9 cellular contexts compared by ENCODE assay signal in the genomic region with DNA sequence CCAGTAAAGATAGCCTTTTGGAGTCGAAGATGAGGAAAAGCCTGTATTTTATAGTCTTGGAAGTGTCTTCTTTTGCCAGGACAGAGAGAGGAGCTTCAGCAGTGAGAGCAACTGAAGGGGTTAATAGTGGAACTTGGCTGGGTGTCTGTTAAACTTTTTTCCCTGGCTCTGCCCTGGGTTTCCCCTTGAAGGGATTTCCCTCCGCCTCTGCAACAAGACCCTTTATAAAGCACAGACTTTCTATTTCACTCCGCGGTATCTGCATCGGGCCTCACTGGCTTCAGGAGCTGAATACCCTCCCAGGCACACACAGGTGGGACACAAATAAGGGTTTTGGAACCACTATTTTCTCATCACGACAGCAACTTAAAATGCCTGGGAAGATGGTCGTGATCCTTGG. TPM values are rescaled to one million over a fixed set of nuclear protein-coding genes. Genes with fewer than 3 reads are reported as not detected.
DNase-seq lines count a peak whose midpoint lies in the region; ATAC-seq and TF ChIP-seq lines count a peak whose summit lies in the region.
"Had no signal": no experiment of that assay in that cellular context is flagged by ENCODE, and none has a peak within 500 bp of the region (broad histone marks: within the 10 kb centered on the region; RNA-seq: fewer than 3 reads in every experiment).

A gene with protein sequence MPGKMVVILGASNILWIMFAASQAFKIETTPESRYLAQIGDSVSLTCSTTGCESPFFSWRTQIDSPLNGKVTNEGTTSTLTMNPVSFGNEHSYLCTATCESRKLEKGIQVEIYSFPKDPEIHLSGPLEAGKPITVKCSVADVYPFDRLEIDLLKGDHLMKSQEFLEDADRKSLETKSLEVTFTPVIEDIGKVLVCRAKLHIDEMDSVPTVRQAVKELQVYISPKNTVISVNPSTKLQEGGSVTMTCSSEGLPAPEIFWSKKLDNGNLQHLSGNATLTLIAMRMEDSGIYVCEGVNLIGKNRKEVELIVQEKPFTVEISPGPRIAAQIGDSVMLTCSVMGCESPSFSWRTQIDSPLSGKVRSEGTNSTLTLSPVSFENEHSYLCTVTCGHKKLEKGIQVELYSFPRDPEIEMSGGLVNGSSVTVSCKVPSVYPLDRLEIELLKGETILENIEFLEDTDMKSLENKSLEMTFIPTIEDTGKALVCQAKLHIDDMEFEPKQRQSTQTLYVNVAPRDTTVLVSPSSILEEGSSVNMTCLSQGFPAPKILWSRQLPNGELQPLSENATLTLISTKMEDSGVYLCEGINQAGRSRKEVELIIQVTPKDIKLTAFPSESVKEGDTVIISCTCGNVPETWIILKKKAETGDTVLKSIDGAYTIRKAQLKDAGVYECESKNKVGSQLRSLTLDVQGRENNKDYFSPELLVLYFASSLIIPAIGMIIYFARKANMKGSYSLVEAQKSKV (plus strand): TSS at position 253 of the 400 bp plus-strand sequence. CDS start 119 bp downstream, at position 372.

- H3K27ac Mint-ChIP-seq in activated CD4-positive, alpha-beta T cell treated with anti-CD3 and anti-CD28 coated beads, Interleukin-2, amount 10 ng/mL, durations not matched to agents 7 days and 5 days: no peak within 1 kb of the TSS
- H3K27ac Mint-ChIP-seq in activated CD4-positive, alpha-beta T cell treated with anti-CD3 and anti-CD28 coated beads for 36 hours: no peak within 1 kb of the TSS

- WGBS in SK-N-SH (ENCODE audit: low lambda C conversion rate): 38% methylated on average over 7 of the region's 7 CpGs
- 32 to 54% (median 36%) methylated on average over 7 of the region's 7 CpGs for WGBS in stomach, 5 donors

- H3K27ac ChIP-seq in SK-N-SH (ENCODE audit: low read depth in 2 of 2, low read length in 1 of 2): peak within 1 kb of the TSS; percentile 86 to 90; a peak in 3 of 4 replicates
- H3K27ac ChIP-seq in stomach: peak within 1 kb of the TSS in 3 of 5 donors; percentile 28 to 48 (median 31)

- no peaks in the 10 kb centered on the region for H3K36me3 Mint-ChIP-seq in activated CD4-positive, alpha-beta T cell treated with anti-CD3 and anti-CD28 coated beads, Interleukin-2, amount 10 ng/mL, durations not matched to agents 7 days and 5 days (ENCODE audit: low read depth)
- no peaks in the 10 kb centered on the region for H3K36me3 Mint-ChIP-seq in activated CD4-positive, alpha-beta T cell treated with anti-CD3 and anti-CD28 coated beads for 36 hours (ENCODE audit: low read depth)

- DNase-seq in SK-N-SH: no peak
- DNase-seq in iPS-NIHi11 (ENCODE audit: low spot score): peak; percentile 64
- no peak for DNase-seq in stomach
- no peak for DNase-seq in NCI-H1048 (lab: John Stamatoyannopoulos, UW)
- no peak for DNase-seq in NCI-H446 treated with DMSO at 0.1 percent for 48 hours (lab: John Stamatoyannopoulos, UW)
- DNase-seq in activated CD4-positive, alpha-beta T cell treated with anti-CD3 and anti-CD28 coated beads, Interleukin-2, amount 10 ng/mL, durations not matched to agents 7 days and 5 days: no peak
- DNase-seq in activated CD4-positive, alpha-beta T cell treated with anti-CD3 and anti-CD28 coated beads for 36 hours: no peak
- DNase-seq: cerebellar nuclear complex had no signal

- peaks cover 15% of the 10 kb centered on the region for H3K27me3 Mint-ChIP-seq in activated CD4-positive, alpha-beta T cell treated with anti-CD3 and anti-CD28 coated beads, Interleukin-2, amount 10 ng/mL, durations not matched to agents 7 days and 5 days
- H3K27me3 Mint-ChIP-seq in activated CD4-positive, alpha-beta T cell treated with anti-CD3 and anti-CD28 coated beads for 36 hours: peaks cover 11% of the 10 kb centered on the region

- TF ChIP-seq POLR2A in stomach (IDR thresholded peaks at IDR 0.05): no peak

- TF ChIP-seq EP300 in SK-N-SH (IDR thresholded peaks at IDR 0.05; ENCODE audit: borderline replicate concordance in 1 of 2, low read depth in 1 of 2, low read length in 1 of 2): no peak
- no peak for TF ChIP-seq EP300 in stomach (IDR thresholded peaks at IDR 0.05)

- POLR2A ChIA-PET in SK-N-SH (lab: Yijun Ruan, JAX): no interaction called here
- POLR2A ChIA-PET in activated CD4-positive, alpha-beta T cell treated with anti-CD3 and anti-CD28 coated beads, Interleukin-2, amount 10 ng/mL, durations not matched to agents 7 days and 5 days (lab: Charles Lee): no interaction called here
- POLR2A ChIA-PET in activated CD4-positive, alpha-beta T cell treated with anti-CD3 and anti-CD28 coated beads for 36 hours (lab: Charles Lee): no interaction called here

- TF ChIP-seq CTCF in SK-N-SH (IDR thresholded peaks at IDR 0.05) (no peak), stomach (IDR thresholded peaks at IDR 0.05) (no peak)

- H3K4me3 ChIP-seq in SK-N-SH (ENCODE audit: low read depth in 2 of 2, low read length in 1 of 2) (peak within 1 kb of the TSS; percentile 21 to 39; a peak in 2 of 4 replicates), stomach (peak within 1 kb of the TSS; percentile 8 to 28 (median 16))

- no peak within 1 kb of the TSS for H3K4me3 Mint-ChIP-seq in activated CD4-positive, alpha-beta T cell treated with anti-CD3 and anti-CD28 coated beads, Interleukin-2, amount 10 ng/mL, durations not matched to agents 7 days and 5 days
- no peak within 1 kb of the TSS for H3K4me3 Mint-ChIP-seq in activated CD4-positive, alpha-beta T cell treated with anti-CD3 and anti-CD28 coated beads for 36 hours

- peak within 1 kb of the TSS; percentile 85 for H2AFZ ChIP-seq in SK-N-SH (ENCODE audit: low read depth)

- peak within 1 kb of the TSS; percentile 38; the same call in 1 of the 2 replicates for H3K9ac ChIP-seq in SK-N-SH

- no peak for TF ChIP-seq RAD21 in SK-N-SH (IDR thresholded peaks at IDR 0.05; ENCODE audit: low read length)

- CTCF ChIA-PET in SK-N-SH (lab: Yijun Ruan, JAX): no interaction called here
- CTCF ChIA-PET in activated CD4-positive, alpha-beta T cell treated with anti-CD3 and anti-CD28 coated beads, Interleukin-2, amount 10 ng/mL, durations not matched to agents 7 days and 5 days (lab: Charles Lee): no interaction called here
- CTCF ChIA-PET in activated CD4-positive, alpha-beta T cell treated with anti-CD3 and anti-CD28 coated beads for 36 hours (lab: Charles Lee): no interaction called here

- peaks cover 21% of the 10 kb centered on the region for H3F3A ChIP-seq in SK-N-SH (replicated peaks; ENCODE audit: insufficient read depth)

- H3K36me3 ChIP-seq in SK-N-SH (replicated peaks in 1 of 2; ENCODE audit: control insufficient read depth in 1 of 2, insufficient read depth in 2 of 2, low read length in 1 of 2): no peaks in the 10 kb centered on the region
- H3K36me3 ChIP-seq in stomach: no peaks in the 10 kb centered on the region

- peak within 1 kb of the TSS; percentile 68 for H3K4me2 ChIP-seq in SK-N-SH

- no peaks in the 10 kb centered on the region for H3K9me2 ChIP-seq in SK-N-SH

- H3K4me1 ChIP-seq in SK-N-SH (ENCODE audit: control insufficient read depth in 1 of 2, insufficient read depth in 2 of 2, low read depth in 1 of 2, low read length in 1 of 2) (peaks cover 0 to 6% of the 10 kb centered on the region in 2 experiments; a peak in 3 of 4 replicates), stomach (peaks cover 0 to 8% (median 4%) of the 10 kb centered on the region in 4 donors)

- intact Hi-C loops in stomach (cut with DNase I; ENCODE audit: low total_unique reads): no loop called here
- intact Hi-C loops in activated CD4-positive, alpha-beta T cell treated with anti-CD3 and anti-CD28 coated beads for 36 hours (cut with DNase I, micrococcal nuclease): no loop called here

- no peaks in the 10 kb centered on the region for H3K9me3 Mint-ChIP-seq in activated CD4-positive, alpha-beta T cell treated with anti-CD3 and anti-CD28 coated beads, Interleukin-2, amount 10 ng/mL, durations not matched to agents 7 days and 5 days
- no peaks in the 10 kb centered on the region for H3K9me3 Mint-ChIP-seq in activated CD4-positive, alpha-beta T cell treated with anti-CD3 and anti-CD28 coated beads for 36 hours (ENCODE audit: low read depth)

- H3K4me1 Mint-ChIP-seq in activated CD4-positive, alpha-beta T cell treated with anti-CD3 and anti-CD28 coated beads, Interleukin-2, amount 10 ng/mL, durations not matched to agents 7 days and 5 days: no peaks in the 10 kb centered on the region
- H3K4me1 Mint-ChIP-seq in activated CD4-positive, alpha-beta T cell treated with anti-CD3 and anti-CD28 coated beads for 36 hours: no peaks in the 10 kb centered on the region

- ATAC-seq in GM19351 (IDR thresholded peaks at IDR 0.05; ENCODE audit: unreplicated experiment): peak; percentile 74
- no peak for ATAC-seq in activated CD4-positive, alpha-beta T cell treated with anti-CD3 and anti-CD28 coated beads for 36 hours

- H3K9me3 ChIP-seq in SK-N-SH: no peaks in the 10 kb centered on the region
- no peaks in the 10 kb centered on the region for H3K9me3 ChIP-seq in stomach

- H4K20me1 ChIP-seq in SK-N-SH (ENCODE audit: insufficient read depth): no peaks in the 10 kb centered on the region

- H3K79me2 ChIP-seq in SK-N-SH (ENCODE audit: insufficient read depth): no peaks in the 10 kb centered on the region

- H3K27me3 ChIP-seq in SK-N-SH (ENCODE audit: insufficient read depth) (no peaks in the 10 kb centered on the region), stomach (no peaks in the 10 kb centered on the region)

TF ChIP-seq in SK-N-SH, 30 proteins besides CTCF, POLR2A, EP300 and RAD21 (continues in another document):
- TF ChIP-seq, protein P1, sequence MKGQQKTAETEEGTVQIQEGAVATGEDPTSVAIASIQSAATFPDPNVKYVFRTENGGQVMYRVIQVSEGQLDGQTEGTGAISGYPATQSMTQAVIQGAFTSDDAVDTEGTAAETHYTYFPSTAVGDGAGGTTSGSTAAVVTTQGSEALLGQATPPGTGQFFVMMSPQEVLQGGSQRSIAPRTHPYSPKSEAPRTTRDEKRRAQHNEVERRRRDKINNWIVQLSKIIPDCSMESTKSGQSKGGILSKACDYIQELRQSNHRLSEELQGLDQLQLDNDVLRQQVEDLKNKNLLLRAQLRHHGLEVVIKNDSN (IDR thresholded peaks at IDR 0.05; ENCODE audit: borderline replicate concordance, low read depth): no peak

RNA-seq across cellular contexts. Expression of the gene that starts here (rescaled TPM):
- polyA plus RNA-seq in SK-N-SH (2012; rRNA removed) (5.0 and 7.2 TPM in 2 replicates), stomach (1 to 10 TPM; 1.1 to 1.8 (median 1.6) TPM)
- 7.2 and 7.6 TPM in 2 replicates for polyA plus RNA-seq in SK-N-SH (2012; cell fraction: cytosol; rRNA removed)
- polyA plus RNA-seq in SK-N-SH (2012; cell fraction: nucleus; rRNA removed): 3.7 and 10.9 TPM in 2 replicates
- 10 to 100 TPM in 1 of 5 donors, 1 to 10 TPM in 2, under 1 TPM in 1, not detected in 1; 0.58 to 35.1 (median 3.6) TPM for total RNA-seq in stomach
- not detected for total RNA-seq in activated CD4-positive, alpha-beta T cell treated with anti-CD3 and anti-CD28 coated beads, Interleukin-2, amount 10 ng/mL, durations not matched to agents 7 days and 5 days
- not detected for total RNA-seq in activated CD4-positive, alpha-beta T cell treated with anti-CD3 and anti-CD28 coated beads for 36 hours
